Comparison of ENCODE assay signal across 12 cellular contexts in the genomic region with DNA sequence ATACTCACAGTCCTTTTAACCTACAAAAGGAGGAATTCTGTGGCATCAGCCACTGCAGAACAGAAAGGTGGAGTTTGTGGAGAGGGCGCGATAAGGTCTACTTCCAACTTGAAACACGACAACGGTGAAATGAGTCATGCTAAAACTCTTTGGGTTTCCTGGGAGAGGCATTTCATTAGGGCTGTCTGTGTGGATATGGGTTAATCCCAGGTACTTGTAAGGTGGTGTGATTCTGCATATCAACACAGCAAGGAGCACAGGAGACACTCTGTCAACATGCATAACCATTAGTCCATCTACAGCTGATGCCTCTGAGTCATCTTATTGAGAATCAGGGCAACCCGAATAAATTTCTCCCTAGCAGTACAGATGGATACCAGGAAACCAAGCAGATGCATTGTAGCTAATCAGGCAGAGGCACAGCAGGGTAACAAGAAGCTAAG.
DNase-seq lines count a peak whose midpoint lies in the region; ATAC-seq and TF ChIP-seq lines count a peak whose summit lies in the region.
"Had no signal": no experiment of that assay in that cellular context is flagged by ENCODE, and none has a peak within 500 bp of the region (broad histone marks: within the 10 kb centered on the region; RNA-seq: fewer than 3 reads in every experiment).

No MANE protein-coding gene starts in this region.

- DNase-seq in left ventricle myocardium inferior: no peak
- no peak for DNase-seq in cardiac septum (ENCODE audit: low spot score)
- no peak for DNase-seq in RWPE2 (ENCODE audit: low spot score)
- DNase-seq in glutamatergic neuron: no peak
- peak in 1 of 2 donors; percentile 58 for DNase-seq in vagina (ENCODE audit: extremely low spot score in 2 of 2)
- DNase-seq in mesothelial cell of epicardium (ENCODE audit: low spot score in 2 of 2, unreplicated experiment in 2 of 2): no peak
- no peak for DNase-seq in NCI-H1694 (lab: John Stamatoyannopoulos, UW)
- no peak for DNase-seq in NCI-H2107 (lab: John Stamatoyannopoulos, UW)
- DNase-seq: amniotic stem cell, small intestine had no signal

- TF ChIP-seq CTCF in left ventricle myocardium inferior (IDR thresholded peaks at IDR 0.05; ENCODE audit: borderline replicate concordance): no peak
- no peak for TF ChIP-seq CTCF in RWPE2 (IDR thresholded peaks at IDR 0.05; ENCODE audit: poor library complexity, severe bottlenecking)
- TF ChIP-seq CTCF in glutamatergic neuron (IDR thresholded peaks at IDR 0.05; ENCODE audit: partially characterized antibody, unreplicated experiment): no peak
- no peak for TF ChIP-seq CTCF in vagina (IDR thresholded peaks at IDR 0.05)
- no peak for TF ChIP-seq CTCF in mesothelial cell of epicardium (IDR thresholded peaks at IDR 0.05; ENCODE audit: unreplicated experiment)

- H3K36me3 Mint-ChIP-seq in glutamatergic neuron (ENCODE audit: unreplicated experiment) (peaks cover 10% of the 10 kb centered on the region), mesothelial cell of epicardium (peaks cover 5% of the 10 kb centered on the region)

- peaks cover 7% of the 10 kb centered on the region for H3K9me3 ChIP-seq in left ventricle myocardium inferior (replicated peaks)
- H3K9me3 ChIP-seq in RWPE2 (ENCODE audit: severe bottlenecking): no peaks in the 10 kb centered on the region
- no peaks in the 10 kb centered on the region for H3K9me3 ChIP-seq in vagina

- H3K27ac Mint-ChIP-seq in glutamatergic neuron (ENCODE audit: unreplicated experiment) (peak overlapping the region; percentile 65), mesothelial cell of epicardium (no peak overlapping the region)
- H3K27ac Mint-ChIP-seq: stimulated activated naive CD8-positive, alpha-beta T cell treated with anti-CD3 and anti-CD28 coated beads, Interleukin-15, Interleukin-2, amounts not matched to agents 100 ng/mL and 50 ng/mL, for 24 hours had no signal

- no peak overlapping the region for H3K4me3 ChIP-seq in left ventricle myocardium inferior
- H3K4me3 ChIP-seq in RWPE2 (ENCODE audit: severe bottlenecking): no peak overlapping the region
- no peak overlapping the region for H3K4me3 ChIP-seq in vagina
- H3K4me3 ChIP-seq: coronary artery had no signal

- H3K4me1 Mint-ChIP-seq in glutamatergic neuron (ENCODE audit: low read depth, unreplicated experiment) (peaks cover 21% of the 10 kb centered on the region), mesothelial cell of epicardium (peaks cover 46% of the 10 kb centered on the region)

- no peak overlapping the region for H3K4me3 Mint-ChIP-seq in glutamatergic neuron (ENCODE audit: unreplicated experiment)
- no peak overlapping the region for H3K4me3 Mint-ChIP-seq in mesothelial cell of epicardium
- H3K4me3 Mint-ChIP-seq: stimulated activated naive CD8-positive, alpha-beta T cell treated with anti-CD3 and anti-CD28 coated beads, Interleukin-15, Interleukin-2, amounts not matched to agents 100 ng/mL and 50 ng/mL, for 24 hours had no signal

- H3K4me1 ChIP-seq in left ventricle myocardium inferior (peaks cover 11% of the 10 kb centered on the region), RWPE2 (ENCODE audit: insufficient read depth, poor library complexity, severe bottlenecking) (peaks cover 17% of the 10 kb centered on the region), vagina (no peaks in the 10 kb centered on the region)

- H3K36me3 ChIP-seq in left ventricle myocardium inferior: no peaks in the 10 kb centered on the region
- no peaks in the 10 kb centered on the region for H3K36me3 ChIP-seq in RWPE2 (ENCODE audit: low read depth)
- H3K36me3 ChIP-seq in vagina: no peaks in the 10 kb centered on the region

- H3K9me3 Mint-ChIP-seq in glutamatergic neuron (ENCODE audit: unreplicated experiment) (peaks cover 2% of the 10 kb centered on the region), mesothelial cell of epicardium (peaks cover 11% of the 10 kb centered on the region)
- H3K9me3 Mint-ChIP-seq: stimulated activated naive CD8-positive, alpha-beta T cell treated with anti-CD3 and anti-CD28 coated beads, Interleukin-15, Interleukin-2, amounts not matched to agents 100 ng/mL and 50 ng/mL, for 24 hours had no signal

- H3K27ac ChIP-seq in left ventricle myocardium inferior (replicated peaks) (peak overlapping the region; percentile 18), RWPE2 (ENCODE audit: poor library complexity, severe bottlenecking) (peak overlapping the region; percentile 36), vagina (peak overlapping the region; percentile 2)
- H3K27ac ChIP-seq: coronary artery had no signal

- ATAC-seq in RWPE2 (ENCODE audit: low read depth): peak; percentile 99

- no peak for TF ChIP-seq POLR2A in vagina (IDR thresholded peaks at IDR 0.05)

- H3K27me3 Mint-ChIP-seq in glutamatergic neuron (ENCODE audit: unreplicated experiment) (no peaks in the 10 kb centered on the region), mesothelial cell of epicardium (ENCODE audit: low read depth) (no peaks in the 10 kb centered on the region)
- H3K27me3 Mint-ChIP-seq: stimulated activated naive CD8-positive, alpha-beta T cell treated with anti-CD3 and anti-CD28 coated beads, Interleukin-15, Interleukin-2, amounts not matched to agents 100 ng/mL and 50 ng/mL, for 24 hours had no signal

- intact Hi-C loops in left ventricle myocardium inferior (cut with micrococcal nuclease): no loop called here
- intact Hi-C loops in cardiac septum (cut with DNase I): no loop called here
- intact Hi-C loops in vagina (cut with DNase I): no loop called here

- H3K27me3 ChIP-seq in left ventricle myocardium inferior (ENCODE audit: low read depth) (no peaks in the 10 kb centered on the region), RWPE2 (ENCODE audit: insufficient read depth, poor library complexity, severe bottlenecking) (no peaks in the 10 kb centered on the region), vagina (no peaks in the 10 kb centered on the region)
